8 cellular contexts compared by ENCODE assay signal in genomic region chr6:158230967-158231550, GRCh38.
DNase-seq lines count a peak whose midpoint lies in the region; ATAC-seq and TF ChIP-seq lines count a peak whose summit lies in the region.

No MANE protein-coding gene starts in this region.

- ATAC-seq in naive B cell (ENCODE audit: low read depth in 2 of 2) (no peak), HG02642 (IDR thresholded peaks at IDR 0.05; ENCODE audit: poor library complexity, unreplicated experiment) (no peak), HG03039 (IDR thresholded peaks at IDR 0.05; ENCODE audit: unreplicated experiment) (no peak)

- peaks cover 35% of the 10 kb centered on the region for H3K79me2 ChIP-seq in ACC112 (ENCODE audit: control insufficient read depth, insufficient read depth, low read length, unreplicated experiment)

- H3K4me3 ChIP-seq in ACC112 (ENCODE audit: low read depth, low read length): peak overlapping the region; percentile 78
- peak overlapping the region; percentile 72 for H3K4me3 ChIP-seq in Jurkat, Clone E6-1 (ENCODE audit: low read length)

- H3K4me3 Mint-ChIP-seq in chondrocyte (ENCODE audit: unreplicated experiment): peak overlapping the region; percentile 87
- peak overlapping the region; percentile 86 to 96 (median 94) for H3K4me3 Mint-ChIP-seq in naive B cell

- H2AFZ ChIP-seq in ACC112 (ENCODE audit: low read length, unreplicated experiment): peak overlapping the region; percentile 70

- no peak for DNase-seq in Jurkat, Clone E6-1 (ENCODE audit: low read depth, low spot score)
- DNase-seq in chondrocyte (ENCODE audit: low spot score): no peak
- DNase-seq in naive B cell: no peak
- no peak for DNase-seq in islet precursor cell
- DNase-seq in iPS-NIHi7 (ENCODE audit: extremely low spot score): no peak

- no peak for TF ChIP-seq CTCF in chondrocyte (IDR thresholded peaks at IDR 0.05)

- no peaks in the 10 kb centered on the region for H3K27me3 ChIP-seq in ACC112 (ENCODE audit: insufficient read depth, low read length)

- H3K4me1 ChIP-seq in ACC112 (ENCODE audit: control insufficient read depth, insufficient read depth, low read length, unreplicated experiment): peaks cover 19% of the 10 kb centered on the region

- H3K27me3 Mint-ChIP-seq in chondrocyte (ENCODE audit: low read depth): no peaks in the 10 kb centered on the region
- no peaks in the 10 kb centered on the region for H3K27me3 Mint-ChIP-seq in naive B cell

- H3K36me3 Mint-ChIP-seq in chondrocyte (ENCODE audit: low read depth) (no peaks in the 10 kb centered on the region), naive B cell (no peaks in the 10 kb centered on the region)

- H3K36me3 ChIP-seq in ACC112 (ENCODE audit: insufficient read depth, low read length): no peaks in the 10 kb centered on the region

- no peaks in the 10 kb centered on the region for H3K9me3 Mint-ChIP-seq in chondrocyte (ENCODE audit: low read depth)
- no peaks in the 10 kb centered on the region for H3K9me3 Mint-ChIP-seq in naive B cell

- H3K27ac Mint-ChIP-seq in chondrocyte (ENCODE audit: unreplicated experiment) (peak overlapping the region; percentile 99), naive B cell (peak overlapping the region; percentile 61 to 97 (median 90))

- H3K4me1 Mint-ChIP-seq in chondrocyte (ENCODE audit: low read depth) (peaks cover 34% of the 10 kb centered on the region), naive B cell (peaks cover 23 to 27% (median 25%) of the 10 kb centered on the region in 3 donors)

- H3K27ac ChIP-seq in ACC112 (ENCODE audit: low read depth, low read length): peak overlapping the region; percentile 33; the same call in 1 of the 2 replicates
